In the genomic region with DNA sequence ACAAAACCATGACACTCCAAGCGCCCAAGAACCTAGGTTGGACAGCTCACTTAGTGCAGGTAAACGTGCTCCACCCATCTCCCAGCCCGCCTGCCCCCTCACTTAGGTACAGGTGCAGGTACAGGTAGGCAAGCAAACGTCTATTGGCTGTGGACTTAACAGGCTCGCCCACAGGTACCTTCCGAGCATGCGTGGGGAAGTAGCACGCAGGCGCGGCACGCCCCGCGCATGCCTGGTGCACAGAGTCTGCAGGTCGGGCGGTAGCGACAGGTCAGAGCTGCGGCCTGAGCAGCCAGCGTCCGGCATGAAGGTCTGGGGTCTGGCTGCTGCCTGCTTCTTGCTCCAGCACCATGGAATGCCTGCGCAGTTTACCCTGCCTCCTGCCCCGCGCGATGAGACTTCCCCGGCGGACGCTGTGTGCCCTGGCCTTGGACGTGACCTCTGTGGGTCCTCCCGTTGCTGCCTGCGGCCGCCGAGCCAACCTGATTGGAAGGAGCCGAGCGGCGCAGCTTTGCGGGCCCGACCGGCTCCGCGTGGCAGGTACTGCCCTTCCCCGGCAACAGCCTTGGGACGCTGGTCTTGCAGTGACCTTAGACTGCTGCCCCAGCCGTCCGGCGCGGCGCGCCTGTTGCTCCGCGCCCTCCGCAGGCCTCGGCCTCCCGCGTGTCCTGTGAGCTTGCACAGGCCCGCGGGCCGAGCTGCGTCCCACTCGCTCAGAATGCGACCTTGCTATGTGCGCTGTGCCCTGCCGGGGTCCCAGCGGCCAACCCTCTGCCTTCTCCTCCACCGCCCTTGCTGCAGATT, we compare ENCODE assay signal across 8 cellular contexts. TPM values are rescaled to one million over a fixed set of nuclear protein-coding genes. Genes with fewer than 3 reads are reported as not detected.
DNase-seq lines count a peak whose midpoint lies in the region; ATAC-seq and TF ChIP-seq lines count a peak whose summit lies in the region.

A gene with protein sequence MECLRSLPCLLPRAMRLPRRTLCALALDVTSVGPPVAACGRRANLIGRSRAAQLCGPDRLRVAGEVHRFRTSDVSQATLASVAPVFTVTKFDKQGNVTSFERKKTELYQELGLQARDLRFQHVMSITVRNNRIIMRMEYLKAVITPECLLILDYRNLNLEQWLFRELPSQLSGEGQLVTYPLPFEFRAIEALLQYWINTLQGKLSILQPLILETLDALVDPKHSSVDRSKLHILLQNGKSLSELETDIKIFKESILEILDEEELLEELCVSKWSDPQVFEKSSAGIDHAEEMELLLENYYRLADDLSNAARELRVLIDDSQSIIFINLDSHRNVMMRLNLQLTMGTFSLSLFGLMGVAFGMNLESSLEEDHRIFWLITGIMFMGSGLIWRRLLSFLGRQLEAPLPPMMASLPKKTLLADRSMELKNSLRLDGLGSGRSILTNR (plus strand): TSS at position 240 of the 804 bp plus-strand sequence. CDS start 111 bp downstream, at position 351.

- intact Hi-C loops in CD4-positive, alpha-beta memory T cell (cut with micrococcal nuclease) = loop anchor here (5.0 kb wide), 1 partner anchor 121 kb away; no protein-coding TSS in a partner anchor
- intact Hi-C loops in lower lobe of right lung (cut with DNase I) = no loop called here

- no peaks in the 10 kb centered on the region for H3K9me3 ChIP-seq in CD4-positive, alpha-beta memory T cell (ENCODE audit: control insufficient read depth in 1 of 2, low read length in 2 of 2)
- H3K9me3 ChIP-seq in ectodermal cell (ENCODE audit: control insufficient read depth, low read length) (no peaks in the 10 kb centered on the region), lower lobe of right lung (no peaks in the 10 kb centered on the region)

- no peak for TF ChIP-seq CTCF in lower lobe of right lung (IDR thresholded peaks at IDR 0.05)

- peak within 1 kb of the TSS in 6 of 7 donors; percentile 67 to 93 (median 84) for H3K27ac Mint-ChIP-seq in CD4-positive, alpha-beta memory T cell

- POLR2A ChIA-PET in CD4-positive, alpha-beta memory T cell (lab: Charles Lee; ENCODE audit: partially characterized antibody) = no interaction called here

- ATAC-seq in GM19438 (IDR thresholded peaks at IDR 0.05; ENCODE audit: low read depth, unreplicated experiment) (peak; percentile 96), HG03571 (IDR thresholded peaks at IDR 0.05; ENCODE audit: unreplicated experiment) (peak; percentile 95), lower lobe of right lung (peak; percentile 99 to 100)

- H3K4me3 Mint-ChIP-seq in CD4-positive, alpha-beta memory T cell = peak within 1 kb of the TSS; percentile 90 to 97 (median 92)

- H3K27me3 ChIP-seq in CD4-positive, alpha-beta memory T cell (ENCODE audit: insufficient read depth, low read length) = no peaks in the 10 kb centered on the region
- H3K27me3 ChIP-seq in ectodermal cell (ENCODE audit: control insufficient read depth, insufficient read depth, low read length, poor library complexity, severe bottlenecking) = peaks cover 8% of the 10 kb centered on the region
- H3K27me3 ChIP-seq in lower lobe of right lung (ENCODE audit: low read depth) = peaks cover 3% of the 10 kb centered on the region

- H3K27ac ChIP-seq in CD4-positive, alpha-beta memory T cell (ENCODE audit: low read depth, low read length) = peak within 1 kb of the TSS; percentile 45
- no peak within 1 kb of the TSS for H3K27ac ChIP-seq in ectodermal cell (ENCODE audit: insufficient read depth, low read depth, low read length, poor library complexity, severe bottlenecking)
- peak within 1 kb of the TSS; percentile 85 for H3K27ac ChIP-seq in lower lobe of right lung

- WGBS in ectodermal cell, 2 experiments = 1% methylated on average over 63 of the region's 63 CpGs

- H3K4me1 Mint-ChIP-seq in CD4-positive, alpha-beta memory T cell = peaks cover 17 to 31% (median 23%) of the 10 kb centered on the region in 4 donors

- peaks cover 0 to 3% (median 0%) of the 10 kb centered on the region in 8 donors for H3K9me3 Mint-ChIP-seq in CD4-positive, alpha-beta memory T cell

- H3K27me3 Mint-ChIP-seq in CD4-positive, alpha-beta memory T cell = peaks cover 15 to 16% of the 10 kb centered on the region in 2 donors

- H3K36me3 ChIP-seq in CD4-positive, alpha-beta memory T cell (ENCODE audit: insufficient read depth, low read length) = peaks cover 5% of the 10 kb centered on the region
- H3K36me3 ChIP-seq in ectodermal cell (ENCODE audit: control insufficient read depth, insufficient read depth, low read length) = peaks cover 6% of the 10 kb centered on the region
- H3K36me3 ChIP-seq in lower lobe of right lung = peaks cover 24% of the 10 kb centered on the region

- peaks cover 5 to 17% of the 10 kb centered on the region in 2 donors for H3K36me3 Mint-ChIP-seq in CD4-positive, alpha-beta memory T cell

- DNase-seq in CD4-positive, alpha-beta memory T cell = peak; percentile 73 to 78 (median 76)
- DNase-seq in NCI-H82 treated with DMSO at 0.1 percent for 48 hours (lab: John Stamatoyannopoulos, UW; ENCODE audit: unreplicated experiment) (peak; percentile 64), lower lobe of right lung (peak; percentile 94)
- DNase-seq in activated CD8-positive, alpha-beta memory T cell treated with anti-CD3 and anti-CD28 coated beads for 1 hour (ENCODE audit: extremely low read depth in 1 of 2, low read depth in 1 of 2) = peak; percentile 31 to 63
- peak; percentile 53 to 77 (median 64) for DNase-seq in stimulated activated CD4-positive, alpha-beta T cell treated with anti-CD3 and anti-CD28 coated beads, TNF-alpha, amount 100 ng/mL, for 24 hours (ENCODE audit: low read depth in 3 of 3)

- H3K4me3 ChIP-seq in CD4-positive, alpha-beta memory T cell (ENCODE audit: low read length in 2 of 2) = peak within 1 kb of the TSS; percentile 77 to 87
- peak within 1 kb of the TSS; percentile 95 for H3K4me3 ChIP-seq in ectodermal cell (ENCODE audit: insufficient read depth, low read depth, low read length)
- H3K4me3 ChIP-seq in lower lobe of right lung = peak within 1 kb of the TSS; percentile 99

- peaks cover 14% of the 10 kb centered on the region for H3K4me1 ChIP-seq in CD4-positive, alpha-beta memory T cell (ENCODE audit: insufficient read depth, low read length)
- no peaks in the 10 kb centered on the region for H3K4me1 ChIP-seq in ectodermal cell (ENCODE audit: control insufficient read depth, insufficient read depth, low read length)
- H3K4me1 ChIP-seq in lower lobe of right lung = peaks cover 28% of the 10 kb centered on the region

- CTCF ChIA-PET in CD4-positive, alpha-beta memory T cell (lab: Charles Lee; ENCODE audit: partially characterized antibody) = no interaction called here

RNA-seq across cellular contexts. Expression of the gene that starts here (rescaled TPM):
- 10 to 100 TPM; 22.6 to 24.3 TPM for total RNA-seq in CD4-positive, alpha-beta memory T cell
- polyA plus RNA-seq in CD4-positive, alpha-beta memory T cell = 10 to 100 TPM; 19.0 to 27.1 TPM
- 30.7 TPM for polyA plus RNA-seq in ectodermal cell (2013, experiment 1 of 4)
- polyA plus RNA-seq in ectodermal cell (2013, experiment 2 of 4) = 29.2 TPM
- 19.6 TPM for polyA plus RNA-seq in ectodermal cell (2013, experiment 3 of 4)
- 23.3 TPM for polyA plus RNA-seq in ectodermal cell (2013, experiment 4 of 4)
- 20.5 TPM for total RNA-seq in lower lobe of right lung
